ENCODE assay signal across 8 cellular contexts in genomic region chr3:69913422-69913821, GRCh38.
"Had no signal": no experiment of that assay in that cellular context is flagged by ENCODE, and none has a peak within 500 bp of the region (broad histone marks: within the 10 kb centered on the region; RNA-seq: fewer than 3 reads in every experiment).

No MANE protein-coding gene starts in this region.

- H2AFZ ChIP-seq: GM23248 had no signal

- H3K27ac ChIP-seq: GM23248 had no signal

- H3K4me1 ChIP-seq: HAP-1 had no signal

- H3K36me3 ChIP-seq: HAP-1 had no signal

- DNase-seq: GM23248, GOT3, H7, HFFc6, IMR-90 had no signal

- H3K9me3 ChIP-seq: HAP-1 had no signal

- ATAC-seq: HCT116, K562 had no signal

- H3K4me3 ChIP-seq: GM23248, HAP-1, K562 had no signal
